Comparison of ENCODE assay signal across 11 cellular contexts in the genomic region with DNA sequence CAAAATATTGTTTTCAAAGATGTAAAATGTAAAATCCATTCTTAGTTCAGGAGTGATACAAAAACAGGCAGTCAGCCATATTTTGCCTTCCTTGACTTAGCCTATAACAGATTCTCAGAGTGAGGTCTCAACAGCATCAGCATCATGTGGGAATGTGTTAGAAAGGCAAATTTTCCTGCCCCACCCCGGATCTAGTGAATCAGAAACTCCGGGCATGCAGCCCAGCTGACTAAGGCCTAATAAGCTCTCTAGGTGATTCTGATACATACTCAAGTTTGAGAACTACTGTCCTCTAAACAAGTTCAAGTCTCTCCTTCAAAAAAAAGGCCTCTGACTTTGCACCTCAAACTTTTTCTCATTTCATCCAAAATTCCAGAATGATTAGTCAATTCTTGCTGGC. TPM values are rescaled to one million over a fixed set of nuclear protein-coding genes. Genes with fewer than 3 reads are reported as not detected.
DNase-seq lines count a peak whose midpoint lies in the region; ATAC-seq and TF ChIP-seq lines count a peak whose summit lies in the region.
"Had no signal": no experiment of that assay in that cellular context is flagged by ENCODE, and none has a peak within 500 bp of the region (broad histone marks: within the 10 kb centered on the region; RNA-seq: fewer than 3 reads in every experiment).

No MANE protein-coding gene starts in this region.

- TF ChIP-seq POLR2A in adrenal gland (IDR thresholded peaks at IDR 0.05) (no peak), stomach (IDR thresholded peaks at IDR 0.05) (no peak)

- H3K79me2 ChIP-seq in mesendoderm (ENCODE audit: control insufficient read depth, insufficient read depth, low read length) = no peaks in the 10 kb centered on the region

- H3K27ac ChIP-seq in adrenal gland (no peak overlapping the region), stomach (no peak overlapping the region), mesendoderm (ENCODE audit: low read depth, low read length) (no peak overlapping the region)

- H2BK15ac ChIP-seq in mesendoderm (replicated peaks; ENCODE audit: low read depth) = no peak overlapping the region

- H3K18ac ChIP-seq in mesendoderm (ENCODE audit: low read length) = no peak overlapping the region

- H3K4me1 ChIP-seq in adrenal gland (replicated peaks in 1 of 2) (no peaks in the 10 kb centered on the region), stomach (peaks cover 0 to 10% (median 2%) of the 10 kb centered on the region in 4 donors), mesendoderm (ENCODE audit: control insufficient read depth, low read depth, low read length) (no peaks in the 10 kb centered on the region)

- no peak overlapping the region for H2BK120ac ChIP-seq in mesendoderm (ENCODE audit: low read depth, low read length)

- H3K4me2 ChIP-seq in mesendoderm (ENCODE audit: low read length) = no peak overlapping the region

- TF ChIP-seq CTCF in HFF-Myc (IDR thresholded peaks at IDR 0.05; ENCODE audit: low read depth, low read length, missing control alignments) = no peak
- TF ChIP-seq CTCF in adrenal gland (IDR thresholded peaks at IDR 0.05) = no peak
- TF ChIP-seq CTCF in stomach (IDR thresholded peaks at IDR 0.05) = no peak

- H3K4ac ChIP-seq in mesendoderm (ENCODE audit: low read depth, low read length) = no peak overlapping the region

- H3K9ac ChIP-seq in mesendoderm (ENCODE audit: low read length) = no peak overlapping the region

- H3K23ac ChIP-seq in mesendoderm (ENCODE audit: low read length) = no peak overlapping the region

- 27 to 35% (median 33%) methylated on average over 2 of the region's 2 CpGs for WGBS in adrenal gland, 4 donors
- 30 to 50% (median 45%) methylated on average over 2 of the region's 2 CpGs for WGBS in stomach, 5 donors
- WGBS in mesendoderm (ENCODE audit: extremely low coverage, insufficient coverage, low lambda C conversion rate) = no CpG with 5 or more reads among the region's 2 CpGs

- no peak overlapping the region for H2BK5ac ChIP-seq in mesendoderm (ENCODE audit: low read length)

- no peak overlapping the region for H4K8ac ChIP-seq in mesendoderm (ENCODE audit: low read depth, low read length)

- H3K56ac ChIP-seq in mesendoderm (ENCODE audit: low read length) = no peak overlapping the region

- H3K27me3 ChIP-seq in adrenal gland (no peaks in the 10 kb centered on the region), stomach (no peaks in the 10 kb centered on the region), mesendoderm (ENCODE audit: insufficient read depth, low read length, poor library complexity) (no peaks in the 10 kb centered on the region)

- DNase-seq in HFF-Myc (ENCODE audit: extremely low read depth, low read depth) = peak; percentile 97
- peak; percentile 57 to 86 (median 75) for DNase-seq in adrenal gland
- peak; percentile 61 for DNase-seq in glomerular endothelial cell (ENCODE audit: extremely low read depth, low read depth, low spot score)
- DNase-seq in stomach = peak; percentile 54
- no peak for DNase-seq in mesendoderm
- DNase-seq: effector CD4-positive, alpha-beta T cell; NCI-H2081; T-helper 1 cell had no signal

- no peak overlapping the region for H2AK5ac ChIP-seq in mesendoderm (ENCODE audit: low read length)

- ATAC-seq in HG03571 (IDR thresholded peaks at IDR 0.05; ENCODE audit: unreplicated experiment) (no peak), GM21723 (IDR thresholded peaks at IDR 0.05; ENCODE audit: unreplicated experiment) (no peak), HG02970 (IDR thresholded peaks at IDR 0.05; ENCODE audit: low FRiP score, unreplicated experiment) (no peak)

- TF ChIP-seq EP300 in stomach (IDR thresholded peaks at IDR 0.05) = no peak

- no peak overlapping the region for H4K5ac ChIP-seq in mesendoderm (ENCODE audit: low read length)

- H3K4me3 ChIP-seq in HFF-Myc (replicated peaks; ENCODE audit: low read depth, low read length) (no peak overlapping the region), adrenal gland (no peak overlapping the region), stomach (no peak overlapping the region), mesendoderm (ENCODE audit: low read length) (no peak overlapping the region)

- H3K79me1 ChIP-seq in mesendoderm (ENCODE audit: low read length) = no peaks in the 10 kb centered on the region

- H3K36me3 ChIP-seq in adrenal gland (replicated peaks in 1 of 2) = no peaks in the 10 kb centered on the region
- no peaks in the 10 kb centered on the region for H3K36me3 ChIP-seq in stomach
- H3K36me3 ChIP-seq in mesendoderm (ENCODE audit: control insufficient read depth, insufficient read depth, low read length) = no peaks in the 10 kb centered on the region

- intact Hi-C loops in adrenal gland (cut with DNase I) = no loop called here
- intact Hi-C loops in stomach (cut with DNase I; ENCODE audit: low total_unique reads) = no loop called here

- no peaks in the 10 kb centered on the region for H3K9me3 ChIP-seq in adrenal gland (replicated peaks in 1 of 3)
- H3K9me3 ChIP-seq in stomach = no peaks in the 10 kb centered on the region

RNA-seq across cellular contexts. Expression of a gene that starts 46.9 kb away (rescaled TPM):
- total RNA-seq in adrenal gland (100 to 1,000 TPM in 2 of 8 donors, 10 to 100 TPM in 6; 47.8 to 103 (median 78.2) TPM), glomerular endothelial cell (97.8 and 140 TPM in 2 replicates), stomach (10 to 100 TPM; 44.9 to 99.3 (median 90.5) TPM)
- polyA plus RNA-seq in adrenal gland (10 to 100 TPM; 44.4 to 64.4 (median 46.5) TPM), stomach (100 to 1,000 TPM in 1 of 3 donors, 10 to 100 TPM in 2; 19.0 to 404 (median 35.9) TPM)
- 117 TPM for polyA plus RNA-seq in mesendoderm (2013, experiment 1 of 2)
- 113 TPM for polyA plus RNA-seq in mesendoderm (2013, experiment 2 of 2)
